In the genomic region with DNA sequence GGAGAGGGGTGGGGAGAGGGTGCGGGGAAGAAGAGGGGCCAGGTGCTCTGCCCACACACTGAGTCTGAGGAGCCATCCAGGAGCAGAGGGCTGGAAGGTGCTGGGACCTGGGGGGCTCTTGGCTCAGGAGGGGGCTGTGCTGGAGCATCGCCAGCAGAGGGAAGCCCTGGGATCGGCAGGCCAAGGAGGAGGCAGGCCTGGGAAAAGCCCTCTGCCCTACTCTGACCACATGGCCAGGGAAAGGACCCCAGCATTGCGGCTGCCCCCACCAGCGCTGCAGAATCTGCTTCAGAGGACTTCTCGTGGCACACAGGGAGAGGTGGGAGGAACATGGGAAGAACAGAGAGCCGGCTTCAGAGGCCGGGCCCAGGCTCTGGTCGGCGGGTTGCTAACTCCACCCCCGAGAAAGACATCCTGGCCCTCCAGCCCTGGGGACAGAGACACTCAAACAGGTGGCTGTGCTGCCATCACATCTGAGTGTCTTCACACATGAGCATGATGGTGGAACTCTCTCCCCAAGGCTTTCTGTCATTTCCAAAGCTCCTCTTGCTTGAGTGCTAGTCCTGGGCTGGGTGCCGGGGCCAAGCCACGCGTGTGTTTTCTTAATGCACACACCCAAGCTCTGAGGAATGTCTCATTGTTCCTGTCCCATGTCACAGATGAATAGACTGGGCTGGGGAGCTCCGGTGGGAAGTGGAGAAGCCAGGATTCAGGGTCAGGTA, we compare ENCODE assay signal across 1 cellular context.
TF ChIP-seq lines count a peak whose summit lies in the region.

No MANE protein-coding gene starts in this region.

TF ChIP-seq in HepG2, 621 proteins besides CTCF, POLR2A, EP300 and RAD21 (continued from another document):
- TF ChIP-seq HHEX (CRISPR knock-in tag; IDR thresholded peaks at IDR 0.05) (no peak), ETV5 (CRISPR knock-in tag; IDR thresholded peaks at IDR 0.05; ENCODE audit: borderline replicate concordance) (no peak), NCOA1 (CRISPR knock-in tag; IDR thresholded peaks at IDR 0.05) (no peak), FUBP1 (CRISPR knock-in tag; IDR thresholded peaks at IDR 0.05; ENCODE audit: borderline replicate concordance) (no peak), MEIS1 (CRISPR knock-in tag; IDR thresholded peaks at IDR 0.05; ENCODE audit: borderline replicate concordance) (no peak), ZHX1 (CRISPR knock-in tag; IDR thresholded peaks at IDR 0.05; ENCODE audit: low read depth) (no peak)
